Comparison of ENCODE assay signal across 28 cellular contexts in the genomic region with DNA sequence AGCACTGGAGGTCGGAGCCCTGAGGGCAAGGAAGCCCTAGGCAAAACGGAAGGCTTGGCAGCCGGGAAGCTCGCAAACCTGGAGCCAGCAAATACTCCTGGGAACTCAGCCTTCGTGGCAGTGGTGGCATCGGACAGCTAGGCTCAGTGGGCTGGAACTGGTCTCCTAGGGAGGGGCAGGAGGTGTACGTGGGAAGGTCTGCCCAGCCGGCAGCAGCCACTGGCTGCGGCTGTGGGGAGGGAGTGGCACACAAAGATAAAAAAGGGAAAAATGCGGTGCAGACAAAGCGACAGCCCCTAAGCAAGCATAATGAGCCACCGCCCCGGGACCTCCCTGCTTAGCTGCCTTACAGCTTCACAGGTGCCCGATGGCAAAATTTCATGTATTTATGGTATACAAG.
DNase-seq lines count a peak whose midpoint lies in the region; ATAC-seq and TF ChIP-seq lines count a peak whose summit lies in the region.
"Had no signal": no experiment of that assay in that cellular context is flagged by ENCODE, and none has a peak within 500 bp of the region (broad histone marks: within the 10 kb centered on the region; RNA-seq: fewer than 3 reads in every experiment).

No MANE protein-coding gene starts in this region.

- TF ChIP-seq CTCF in activated B cell treated with CpG ODN at 0.5 μM for 24 hours (IDR thresholded peaks at IDR 0.05) (no peak), neutrophil (IDR thresholded peaks at IDR 0.05) (no peak)

- H3K27ac ChIP-seq in GM23248, result peak overlapping the region; percentile 53
- H3K27ac ChIP-seq in neutrophil, result peak overlapping the region; percentile 27
- H3K27ac ChIP-seq: dorsolateral prefrontal cortex, KMS-11, uterus had no signal

- no peaks in the 10 kb centered on the region for H3K27me3 Mint-ChIP-seq in activated naive CD8-positive, alpha-beta T cell
- no peaks in the 10 kb centered on the region for H3K27me3 Mint-ChIP-seq in activated naive CD8-positive, alpha-beta T cell treated with anti-CD3 and anti-CD28 coated beads, Interleukin-2, amount 50 U/mL, for 24 hours
- no peaks in the 10 kb centered on the region for H3K27me3 Mint-ChIP-seq in activated B cell treated with CpG ODN at 0.5 μM for 24 hours
- H3K27me3 Mint-ChIP-seq: CD4-positive, alpha-beta T cell; naive B cell had no signal

- no peaks in the 10 kb centered on the region for H3K79me2 ChIP-seq in GM23248 (ENCODE audit: insufficient read depth)

- no peaks in the 10 kb centered on the region for H3K9me3 ChIP-seq in GM23248 (ENCODE audit: low read depth)
- H3K9me3 ChIP-seq in neutrophil, result no peaks in the 10 kb centered on the region
- H3K9me3 ChIP-seq: uterus had no signal

- H2AFZ ChIP-seq in GM23248, result peak overlapping the region; percentile 96

- in situ Hi-C loops in GM23248 (cut with MboI), result loop anchor here (25.0 kb wide), 1 partner anchor 107 kb away; no protein-coding TSS in a partner anchor

- H3K27ac Mint-ChIP-seq in activated naive CD8-positive, alpha-beta T cell, result no peak overlapping the region
- H3K27ac Mint-ChIP-seq in activated naive CD8-positive, alpha-beta T cell treated with anti-CD3 and anti-CD28 coated beads, Interleukin-2, amount 50 U/mL, for 24 hours, result no peak overlapping the region
- H3K27ac Mint-ChIP-seq in activated B cell treated with CpG ODN at 0.5 μM for 24 hours, result no peak overlapping the region
- H3K27ac Mint-ChIP-seq: CD4-positive, alpha-beta T cell; naive B cell had no signal

- peak overlapping the region; percentile 83 for H3K4me3 ChIP-seq in GM23248
- H3K4me3 ChIP-seq in neutrophil (ENCODE audit: low read depth in 1 of 2, low read length in 1 of 2), result no peak overlapping the region
- H3K4me3 ChIP-seq: dorsolateral prefrontal cortex, uterus had no signal

- no peaks in the 10 kb centered on the region for H3F3A ChIP-seq in GM23248 (ENCODE audit: insufficient read depth)

- H3K9me3 Mint-ChIP-seq in activated naive CD8-positive, alpha-beta T cell (ENCODE audit: low read depth), result no peaks in the 10 kb centered on the region
- no peaks in the 10 kb centered on the region for H3K9me3 Mint-ChIP-seq in activated naive CD8-positive, alpha-beta T cell treated with anti-CD3 and anti-CD28 coated beads, Interleukin-2, amount 50 U/mL, for 24 hours
- no peaks in the 10 kb centered on the region for H3K9me3 Mint-ChIP-seq in activated B cell treated with CpG ODN at 0.5 μM for 24 hours
- H3K9me3 Mint-ChIP-seq: CD4-positive, alpha-beta T cell; naive B cell had no signal

- no peaks in the 10 kb centered on the region for H3K36me3 ChIP-seq in GM23248 (ENCODE audit: low read depth)
- no peaks in the 10 kb centered on the region for H3K36me3 ChIP-seq in neutrophil
- H3K36me3 ChIP-seq: uterus had no signal

- ATAC-seq in activated naive CD8-positive, alpha-beta T cell treated with anti-CD3 and anti-CD28 coated beads, Interleukin-2, amount 50 U/mL, for 24 hours, result no peak
- no peak for ATAC-seq in activated B cell treated with CpG ODN at 0.5 μM for 24 hours (ENCODE audit: low read depth)

- no peaks in the 10 kb centered on the region for H3K4me1 ChIP-seq in GM23248 (ENCODE audit: insufficient read depth)
- H3K4me1 ChIP-seq in neutrophil (ENCODE audit: control insufficient read depth in 1 of 2, insufficient read depth in 1 of 2, low read depth in 1 of 2, low read length in 1 of 2), result no peaks in the 10 kb centered on the region
- H3K4me1 ChIP-seq: uterus had no signal

- H3K4me2 ChIP-seq in GM23248 (ENCODE audit: unreplicated experiment), result peak overlapping the region; percentile 85
- H3K4me2 ChIP-seq: KMS-11 had no signal

- peak overlapping the region; percentile 72 for H3K4me3 Mint-ChIP-seq in activated naive CD8-positive, alpha-beta T cell
- H3K4me3 Mint-ChIP-seq in activated naive CD8-positive, alpha-beta T cell treated with anti-CD3 and anti-CD28 coated beads, Interleukin-2, amount 50 U/mL, for 24 hours, result no peak overlapping the region
- peak overlapping the region; percentile 53 for H3K4me3 Mint-ChIP-seq in activated B cell treated with CpG ODN at 0.5 μM for 24 hours
- H3K4me3 Mint-ChIP-seq: CD4-positive, alpha-beta T cell had no signal

- 8 to 17% methylated on average over 6 to 14 of the region's 14 CpGs for WGBS in GM23248 (ENCODE audit: low coverage in 1 of 2, low lambda C conversion rate in 2 of 2, missing lambda C conversion rate in 2 of 2), 2 experiments

- H3K27me3 ChIP-seq in GM23248 (replicated peaks; ENCODE audit: insufficient read depth), result no peaks in the 10 kb centered on the region
- no peaks in the 10 kb centered on the region for H3K27me3 ChIP-seq in neutrophil
- H3K27me3 ChIP-seq: dorsolateral prefrontal cortex, uterus had no signal

- H3K36me3 Mint-ChIP-seq in activated naive CD8-positive, alpha-beta T cell, result no peaks in the 10 kb centered on the region
- H3K36me3 Mint-ChIP-seq in activated naive CD8-positive, alpha-beta T cell treated with anti-CD3 and anti-CD28 coated beads, Interleukin-2, amount 50 U/mL, for 24 hours (ENCODE audit: low read depth), result no peaks in the 10 kb centered on the region
- H3K36me3 Mint-ChIP-seq in activated B cell treated with CpG ODN at 0.5 μM for 24 hours (ENCODE audit: low read depth), result no peaks in the 10 kb centered on the region
- H3K36me3 Mint-ChIP-seq: naive B cell had no signal

- CTCF ChIA-PET in activated B cell treated with CpG ODN at 0.5 μM for 24 hours (lab: Charles Lee), result no interaction called here

- DNase-seq in activated naive CD8-positive, alpha-beta T cell treated with anti-CD3 and anti-CD28 coated beads, Interleukin-2, amount 50 U/mL, for 24 hours, result no peak
- DNase-seq in GM23248 (peak; percentile 59), activated B cell treated with CpG ODN at 0.5 μM for 24 hours (no peak), AG08396 (ENCODE audit: low spot score) (no peak), 8988T (no peak), NCI-H128 (lab: John Stamatoyannopoulos, UW; ENCODE audit: unreplicated experiment) (no peak)
- DNase-seq: activated CD4-positive, alpha-beta T cell treated with anti-CD3 and anti-CD28 coated beads for 4 hours; activated effector memory CD4-positive, alpha-beta T cell treated with Interleukin-2 at 50 U/mL for 16 hours; aorta; caudate nucleus; CD4-positive, alpha-beta T cell; DMS153; dorsolateral prefrontal cortex; glutamatergic neuron; mesenchymal stem cell; naive B cell; NCI-H187 treated with DMSO at 0.1 percent for 48 hours; NCI-H226; NCI-H748 treated with DMSO at 0.1 percent for 48 hours; retina; SHP77; stimulated activated CD8-positive, alpha-beta memory T cell treated with anti-CD3 and anti-CD28 coated beads, Interleukin-4, amount 100 ng/mL, for 48 hours; substantia nigra; SW 1271; uterus had no signal

- no peaks in the 10 kb centered on the region for H3K4me1 Mint-ChIP-seq in activated naive CD8-positive, alpha-beta T cell (ENCODE audit: low read depth)
- no peaks in the 10 kb centered on the region for H3K4me1 Mint-ChIP-seq in activated naive CD8-positive, alpha-beta T cell treated with anti-CD3 and anti-CD28 coated beads, Interleukin-2, amount 50 U/mL, for 24 hours
- no peaks in the 10 kb centered on the region for H3K4me1 Mint-ChIP-seq in activated B cell treated with CpG ODN at 0.5 μM for 24 hours
- H3K4me1 Mint-ChIP-seq: naive B cell had no signal

- no peaks in the 10 kb centered on the region for H4K20me1 ChIP-seq in GM23248 (ENCODE audit: insufficient read depth)

- POLR2A ChIA-PET in activated B cell treated with CpG ODN at 0.5 μM for 24 hours (lab: Charles Lee), result no interaction called here

- no peaks in the 10 kb centered on the region for H3K9me2 ChIP-seq in GM23248 (ENCODE audit: insufficient read depth)

- H3K9ac ChIP-seq in GM23248, result peak overlapping the region; percentile 84
- H3K9ac ChIP-seq: KMS-11 had no signal

- intact Hi-C loops in activated B cell treated with CpG ODN at 0.5 μM for 24 hours (cut with micrococcal nuclease), result loop anchor here (10.0 kb wide), 1 partner anchor 65 kb away; no protein-coding TSS in a partner anchor
